11 cellular contexts compared by ENCODE assay signal in genomic region chr22:26887456-26887855, GRCh38.
DNase-seq lines count a peak whose midpoint lies in the region; ATAC-seq and TF ChIP-seq lines count a peak whose summit lies in the region.
"Had no signal": no experiment of that assay in that cellular context is flagged by ENCODE, and none has a peak within 500 bp of the region (broad histone marks: within the 10 kb centered on the region; RNA-seq: fewer than 3 reads in every experiment).

No MANE protein-coding gene starts in this region.

- H3K36me3 Mint-ChIP-seq in activated CD4-positive, alpha-beta T cell treated with anti-CD3 and anti-CD28 coated beads, Interleukin-2, amount 10 ng/mL, durations not matched to agents 24 days and 14 days (ENCODE audit: low read depth), result no peaks in the 10 kb centered on the region
- H3K36me3 Mint-ChIP-seq in brain, result no peaks in the 10 kb centered on the region
- H3K36me3 Mint-ChIP-seq: activated naive CD8-positive, alpha-beta T cell treated with anti-CD3 and anti-CD28 coated beads, Interleukin-2, amount 10 ng/mL, durations not matched to agents 7 days and 5 days had no signal

- peaks cover 6 to 89% (median 46%) of the 10 kb centered on the region in 4 donors for H3K4me1 ChIP-seq in tibial artery

- DNase-seq in activated CD4-positive, alpha-beta T cell treated with anti-CD3 and anti-CD28 coated beads, Interleukin-2, amount 10 ng/mL, durations not matched to agents 24 days and 14 days, result peak; percentile 27
- no peak for DNase-seq in activated CD4-positive, alpha-beta T cell treated with anti-CD3 and anti-CD28 coated beads, Interleukin-2, amount 50 U/mL, for 48 hours
- DNase-seq in left ventricle myocardium superior (no peak), tibial artery (no peak), head of caudate nucleus (no peak), NCI-H446 (lab: John Stamatoyannopoulos, UW) (no peak)
- DNase-seq in effector CD4-positive, alpha-beta T cell, result no peak
- DNase-seq: activated naive CD8-positive, alpha-beta T cell treated with anti-CD3 and anti-CD28 coated beads, Interleukin-2, amount 10 ng/mL, durations not matched to agents 7 days and 5 days; naive thymus-derived CD4-positive, alpha-beta T cell had no signal

- H3K4me1 Mint-ChIP-seq in activated CD4-positive, alpha-beta T cell treated with anti-CD3 and anti-CD28 coated beads, Interleukin-2, amount 10 ng/mL, durations not matched to agents 24 days and 14 days, result no peaks in the 10 kb centered on the region
- H3K4me1 Mint-ChIP-seq in brain, result peaks cover 47% of the 10 kb centered on the region
- H3K4me1 Mint-ChIP-seq: activated naive CD8-positive, alpha-beta T cell treated with anti-CD3 and anti-CD28 coated beads, Interleukin-2, amount 10 ng/mL, durations not matched to agents 7 days and 5 days; naive thymus-derived CD4-positive, alpha-beta T cell had no signal

- H3K9me3 Mint-ChIP-seq in activated CD4-positive, alpha-beta T cell treated with anti-CD3 and anti-CD28 coated beads, Interleukin-2, amount 10 ng/mL, durations not matched to agents 24 days and 14 days, result no peaks in the 10 kb centered on the region
- H3K9me3 Mint-ChIP-seq in brain, result peaks cover 0 to 9% (median 0%) of the 10 kb centered on the region in 5 experiments

- no peak overlapping the region for H3K4me3 ChIP-seq in tibial artery

- no peaks in the 10 kb centered on the region for H3K27me3 ChIP-seq in tibial artery

- H3K27ac ChIP-seq in tibial artery, result peak overlapping the region; percentile 75 to 77
- H3K27ac ChIP-seq: 22Rv1 had no signal

- ATAC-seq in left ventricle myocardium superior, result peak; percentile 75
- ATAC-seq: naive thymus-derived CD4-positive, alpha-beta T cell had no signal

- H3K27ac Mint-ChIP-seq in activated CD4-positive, alpha-beta T cell treated with anti-CD3 and anti-CD28 coated beads, Interleukin-2, amount 10 ng/mL, durations not matched to agents 24 days and 14 days, result no peak overlapping the region
- H3K27ac Mint-ChIP-seq in brain, result peak overlapping the region in 3 of 5 experiments; percentile 48 to 68 (median 61)
- H3K27ac Mint-ChIP-seq: activated naive CD8-positive, alpha-beta T cell treated with anti-CD3 and anti-CD28 coated beads, Interleukin-2, amount 10 ng/mL, durations not matched to agents 7 days and 5 days; naive thymus-derived CD4-positive, alpha-beta T cell had no signal

- no peak for TF ChIP-seq CTCF in brain (conservative IDR thresholded peaks at IDR 0.05)
- TF ChIP-seq CTCF in tibial artery (IDR thresholded peaks at IDR 0.05), result no peak

- intact Hi-C loops in activated CD4-positive, alpha-beta T cell treated with anti-CD3 and anti-CD28 coated beads, Interleukin-2, amount 10 ng/mL, durations not matched to agents 24 days and 14 days (cut with micrococcal nuclease), result no loop called here
- intact Hi-C loops in left ventricle myocardium superior (cut with micrococcal nuclease), result no loop called here
- intact Hi-C loops in tibial artery (cut with DNase I; ENCODE audit: low total_unique reads), result no loop called here
- intact Hi-C loops in head of caudate nucleus (cut with DNase I), result no loop called here

- H3K4me3 Mint-ChIP-seq in activated CD4-positive, alpha-beta T cell treated with anti-CD3 and anti-CD28 coated beads, Interleukin-2, amount 10 ng/mL, durations not matched to agents 24 days and 14 days, result no peak overlapping the region
- H3K4me3 Mint-ChIP-seq in brain, result no peak overlapping the region
- H3K4me3 Mint-ChIP-seq: activated naive CD8-positive, alpha-beta T cell treated with anti-CD3 and anti-CD28 coated beads, Interleukin-2, amount 10 ng/mL, durations not matched to agents 7 days and 5 days; naive thymus-derived CD4-positive, alpha-beta T cell had no signal

- peaks cover 5% of the 10 kb centered on the region for H3K27me3 Mint-ChIP-seq in activated CD4-positive, alpha-beta T cell treated with anti-CD3 and anti-CD28 coated beads, Interleukin-2, amount 10 ng/mL, durations not matched to agents 24 days and 14 days
- peaks cover 3% of the 10 kb centered on the region for H3K27me3 Mint-ChIP-seq in brain

- H3K9me3 ChIP-seq in tibial artery, result no peaks in the 10 kb centered on the region

- H3K36me3 ChIP-seq in tibial artery, result no peaks in the 10 kb centered on the region
